ENCODE assay signal across 30 cellular contexts in genomic region chr5:39267185-39267584, GRCh38. TPM values are rescaled to one million over a fixed set of nuclear protein-coding genes. Genes with fewer than 3 reads are reported as not detected.
"Had no signal": no experiment of that assay in that cellular context is flagged by ENCODE, and none has a peak within 500 bp of the region (broad histone marks: within the 10 kb centered on the region; RNA-seq: fewer than 3 reads in every experiment).

No MANE protein-coding gene starts in this region.

- H3K9me3 Mint-ChIP-seq: mesothelial cell of epicardium; naive B cell; nephron progenitor cell; stimulated activated naive CD8-positive, alpha-beta T cell treated with anti-CD3 and anti-CD28 coated beads, Interleukin-15, amount 100 ng/mL, for 72 hours had no signal

- H3K4me3 Mint-ChIP-seq: mesothelial cell of epicardium; naive B cell; nephron progenitor cell; stimulated activated naive CD8-positive, alpha-beta T cell treated with anti-CD3 and anti-CD28 coated beads, Interleukin-15, amount 100 ng/mL, for 72 hours had no signal

- H3K36me3 ChIP-seq: esophagus muscularis mucosa, gastroesophageal sphincter, heart left ventricle, left lung, pancreas, right atrium auricular region, sigmoid colon, suprapubic skin, transverse colon, upper lobe of right lung, uterus had no signal

- H3K27ac Mint-ChIP-seq: mesothelial cell of epicardium; nephron progenitor cell; stimulated activated naive CD8-positive, alpha-beta T cell treated with anti-CD3 and anti-CD28 coated beads, Interleukin-15, amount 100 ng/mL, for 72 hours had no signal

- DNase-seq: effector CD8-positive, alpha-beta T cell; foreskin keratinocyte; heart left ventricle; left cardiac atrium; left lung; mesenchymal stem cell; mucosa of descending colon; naive B cell; nephron progenitor cell; occipital lobe; pancreas; sigmoid colon; stimulated activated CD4-positive, alpha-beta T cell treated with anti-CD3 and anti-CD28 coated beads, Interleukin-15, amount 100 ng/mL, for 24 hours; stimulated activated CD4-positive, alpha-beta T cell treated with anti-CD3 and anti-CD28 coated beads, Interleukin-2, amount 100 ng/mL, for 48 hours; stimulated activated naive CD4-positive, alpha-beta T cell; stimulated activated naive CD8-positive, alpha-beta T cell treated with anti-CD3 and anti-CD28 coated beads, Interleukin-15, amount 100 ng/mL, for 72 hours; transverse colon; upper lobe of right lung; uterus had no signal

- H3K27me3 Mint-ChIP-seq: naive B cell; stimulated activated naive CD8-positive, alpha-beta T cell treated with anti-CD3 and anti-CD28 coated beads, Interleukin-15, amount 100 ng/mL, for 72 hours had no signal

- H3K27ac ChIP-seq: esophagus muscularis mucosa, foreskin keratinocyte, gastroesophageal sphincter, hepatocyte, pancreas, right atrium auricular region, sigmoid colon, suprapubic skin, transverse colon, upper lobe of right lung, uterus had no signal

- H3K4me1 ChIP-seq: esophagus muscularis mucosa, foreskin keratinocyte, gastroesophageal sphincter, pancreas, right atrium auricular region, sigmoid colon, suprapubic skin, uterus had no signal

- H3K4me1 Mint-ChIP-seq: mesothelial cell of epicardium, nephron progenitor cell had no signal

- H3K36me3 Mint-ChIP-seq: mesothelial cell of epicardium, naive B cell had no signal

- H3K9me3 ChIP-seq: esophagus muscularis mucosa, gastroesophageal sphincter, heart left ventricle, left lung, mucosa of descending colon, pancreas, right atrium auricular region, sigmoid colon, suprapubic skin, transverse colon, upper lobe of right lung, uterus had no signal

- H3K27me3 ChIP-seq: esophagus muscularis mucosa, foreskin keratinocyte, gastroesophageal sphincter, heart left ventricle, hepatocyte, left lung, pancreas, right atrium auricular region, sigmoid colon, suprapubic skin, transverse colon, upper lobe of right lung, uterus had no signal

- ATAC-seq: gastroesophageal sphincter; heart left ventricle; left cardiac atrium; left lung; pancreas; stimulated activated naive CD8-positive, alpha-beta T cell treated with anti-CD3 and anti-CD28 coated beads, Interleukin-15, amount 100 ng/mL, for 72 hours had no signal

- H3K4me3 ChIP-seq: esophagus muscularis mucosa, gastroesophageal sphincter, heart left ventricle, hepatocyte, left lung, mucosa of descending colon, pancreas, right atrium auricular region, sigmoid colon, suprapubic skin, transverse colon, upper lobe of right lung, uterus had no signal

RNA-seq across cellular contexts. Expression of gene FYB1, which starts 47.8 kb away (rescaled TPM):
- total RNA-seq: epithelial cell of proximal tubule, fibroblast of lung, foreskin keratinocyte, kidney epithelial cell, lung microvascular endothelial cell had no signal
- polyA plus RNA-seq: endothelial cell of umbilical vein, fibroblast of lung, foreskin keratinocyte had no signal
